36 cellular contexts compared by ENCODE assay signal in genomic region chr18:56903686-56904085, GRCh38.
"Had no signal": no experiment of that assay in that cellular context is flagged by ENCODE, and none has a peak within 500 bp of the region (broad histone marks: within the 10 kb centered on the region; RNA-seq: fewer than 3 reads in every experiment).

No MANE protein-coding gene starts in this region.

- FAIRE-seq: endothelial cell of umbilical vein, frontal cortex had no signal

- H3K36me3 ChIP-seq: adrenal gland, breast epithelium, cardiac muscle cell, colonic mucosa, esophagus squamous epithelium, heart left ventricle, WERI-Rb-1 had no signal

- H3K4me1 Mint-ChIP-seq: activated B cell treated with CpG ODN at 0.5 μM for 24 hours, brain had no signal

- H3K4me3 Mint-ChIP-seq: activated B cell treated with CpG ODN at 0.5 μM for 24 hours; activated CD8-positive, alpha-beta memory T cell treated with anti-CD3 and anti-CD28 coated beads, Interleukin-2, amount 10 ng/mL, durations not matched to agents 7 days and 5 days; activated CD8-positive, alpha-beta T cell treated with anti-CD3 and anti-CD28 coated beads, Interleukin-2, amount 10 ng/mL, durations not matched to agents 7 days and 5 days; activated naive CD4-positive, alpha-beta T cell treated with anti-CD3 and anti-CD28 coated beads for 36 hours; activated naive CD4-positive, alpha-beta T cell treated with anti-CD3 and anti-CD28 coated beads, Interleukin-2, amount 50 U/mL, for 24 hours; activated naive CD8-positive, alpha-beta T cell treated with anti-CD3 and anti-CD28 coated beads for 36 hours; activated naive CD8-positive, alpha-beta T cell treated with anti-CD3 and anti-CD28 coated beads, Interleukin-2, amount 50 U/mL, for 24 hours; activated T-helper 1 cell treated with anti-CD3 and anti-CD28 coated beads, Interleukin-12 subunit alpha, Interleukin-12 subunit beta, Interleukin-2, Interleukin-4 antibody, amounts not matched to agents 30 ng/mL and 10 ng/mL and 1 ng/mL, durations not matched to agents 14 hours and 24 hours and 36 hours; brain; T-helper 1 cell treated with Interleukin-12 subunit alpha and Interleukin-12 subunit beta and Interleukin-4 antibody, amounts not matched to agents 30 μg/mL and 1 μg/mL, for 36 hours had no signal

- H3K27ac ChIP-seq: adrenal gland, breast epithelium, cardiac muscle cell, esophagus squamous epithelium, heart left ventricle, WERI-Rb-1 had no signal

- H3K4me1 ChIP-seq: adrenal gland, breast epithelium, colonic mucosa, esophagus squamous epithelium had no signal

- H3K36me3 Mint-ChIP-seq: brain had no signal

- ATAC-seq: activated CD4-positive, CD25-positive, alpha-beta regulatory T cell treated with anti-CD3 and anti-CD28 coated beads, Interleukin-2, amount 50 U/mL, for 24 hours; activated CD8-positive, alpha-beta memory T cell treated with anti-CD3 and anti-CD28 coated beads, Interleukin-2, amount 10 ng/mL, durations not matched to agents 7 days and 5 days; activated CD8-positive, alpha-beta T cell treated with anti-CD3 and anti-CD28 coated beads, Interleukin-2, amount 10 ng/mL, durations not matched to agents 7 days and 5 days; activated naive CD8-positive, alpha-beta T cell treated with anti-CD3 and anti-CD28 coated beads, Interleukin-2, amount 50 U/mL, for 24 hours; heart left ventricle had no signal

- H3K27me3 Mint-ChIP-seq: activated B cell treated with CpG ODN at 0.5 μM for 24 hours; activated CD8-positive, alpha-beta memory T cell treated with anti-CD3 and anti-CD28 coated beads, Interleukin-2, amount 10 ng/mL, durations not matched to agents 7 days and 5 days; activated naive CD4-positive, alpha-beta T cell treated with anti-CD3 and anti-CD28 coated beads, Interleukin-2, amount 50 U/mL, for 24 hours; activated naive CD8-positive, alpha-beta T cell treated with anti-CD3 and anti-CD28 coated beads for 36 hours; activated naive CD8-positive, alpha-beta T cell treated with anti-CD3 and anti-CD28 coated beads, Interleukin-2, amount 50 U/mL, for 24 hours; brain had no signal

- H3K27ac Mint-ChIP-seq: activated B cell treated with CpG ODN at 0.5 μM for 24 hours; activated CD8-positive, alpha-beta memory T cell treated with anti-CD3 and anti-CD28 coated beads, Interleukin-2, amount 10 ng/mL, durations not matched to agents 7 days and 5 days; activated CD8-positive, alpha-beta T cell treated with anti-CD3 and anti-CD28 coated beads, Interleukin-2, amount 10 ng/mL, durations not matched to agents 7 days and 5 days; activated naive CD4-positive, alpha-beta T cell treated with anti-CD3 and anti-CD28 coated beads for 36 hours; activated naive CD4-positive, alpha-beta T cell treated with anti-CD3 and anti-CD28 coated beads, Interleukin-2, amount 50 U/mL, for 24 hours; activated naive CD8-positive, alpha-beta T cell treated with anti-CD3 and anti-CD28 coated beads for 36 hours; activated naive CD8-positive, alpha-beta T cell treated with anti-CD3 and anti-CD28 coated beads, Interleukin-2, amount 50 U/mL, for 24 hours; activated T-helper 1 cell treated with anti-CD3 and anti-CD28 coated beads, Interleukin-12 subunit alpha, Interleukin-12 subunit beta, Interleukin-2, Interleukin-4 antibody, amounts not matched to agents 30 ng/mL and 10 ng/mL and 1 ng/mL, durations not matched to agents 14 hours and 24 hours and 36 hours; activated T-helper 2 cell treated with anti-CD3 and anti-CD28 coated beads, Interferon-gamma antibody, Interleukin-2, Interleukin-4, amounts not matched to agents 10 μg/mL and 5 μg/mL and 100 μg/mL, durations not matched to agents 14 hours and 24 hours and 36 hours; brain; T-helper 1 cell treated with Interleukin-12 subunit alpha and Interleukin-12 subunit beta and Interleukin-4 antibody, amounts not matched to agents 30 μg/mL and 1 μg/mL, for 36 hours had no signal

- H3K4me3 ChIP-seq: adrenal gland, breast epithelium, cardiac muscle cell, colonic mucosa, esophagus squamous epithelium, heart left ventricle had no signal

- H3K27me3 ChIP-seq: adrenal gland, breast epithelium, cardiac muscle cell, colonic mucosa, esophagus squamous epithelium, heart left ventricle had no signal

- H3K9me3 ChIP-seq: breast epithelium, colonic mucosa, esophagus squamous epithelium, heart left ventricle had no signal

- DNase-seq: activated B cell treated with CpG ODN at 0.5 μM for 24 hours; activated CD4-positive, alpha-beta T cell treated with anti-CD3 and anti-CD28 coated beads for 48 hours; activated CD4-positive, alpha-beta T cell treated with anti-CD3 and anti-CD28 coated beads, Interleukin-2, amount 50 U/mL, for 1 hour; activated CD4-positive, alpha-beta T cell treated with anti-CD3 and anti-CD28 coated beads, Interleukin-2, amount 50 U/mL, for 48 hours; activated CD8-positive, alpha-beta memory T cell treated with anti-CD3 and anti-CD28 coated beads, Interleukin-2, amount 10 ng/mL, durations not matched to agents 7 days and 5 days; activated CD8-positive, alpha-beta memory T cell treated with anti-CD3 and anti-CD28 coated beads, Interleukin-2, amount 50 U/mL, for 4 hours; activated CD8-positive, alpha-beta T cell treated with anti-CD3 and anti-CD28 coated beads, Interleukin-2, amount 10 ng/mL, durations not matched to agents 7 days and 5 days; activated effector memory CD4-positive, alpha-beta T cell treated with anti-CD3 and anti-CD28 coated beads, Interleukin-2, amount 50 U/mL, for 16 hours; activated naive CD4-positive, alpha-beta T cell treated with anti-CD3 and anti-CD28 coated beads for 36 hours; activated naive CD8-positive, alpha-beta T cell treated with anti-CD3 and anti-CD28 coated beads for 36 hours; activated naive CD8-positive, alpha-beta T cell treated with anti-CD3 and anti-CD28 coated beads, Interleukin-2, amount 50 U/mL, for 24 hours; activated T-cell treated with anti-CD3 and anti-CD28 coated beads, Interleukin-2, amount 50 U/mL, for 1 hour; activated T-cell treated with anti-CD3 and anti-CD28 coated beads, Interleukin-2, amount 50 U/mL, for 48 hours; adrenal gland; amygdala; aorta; central memory CD4-positive, alpha-beta T cell; cerebellar nuclear complex; colonic mucosa; effector CD8-positive, alpha-beta T cell; esophagus squamous epithelium; foreskin fibroblast; glutamatergic neuron; heart left ventricle; T-helper 9 cell; WERI-Rb-1 had no signal

- H3K9me3 Mint-ChIP-seq: activated B cell treated with CpG ODN at 0.5 μM for 24 hours; activated naive CD4-positive, alpha-beta T cell treated with anti-CD3 and anti-CD28 coated beads for 36 hours; activated naive CD4-positive, alpha-beta T cell treated with anti-CD3 and anti-CD28 coated beads, Interleukin-2, amount 50 U/mL, for 24 hours; activated naive CD8-positive, alpha-beta T cell treated with anti-CD3 and anti-CD28 coated beads for 36 hours; activated naive CD8-positive, alpha-beta T cell treated with anti-CD3 and anti-CD28 coated beads, Interleukin-2, amount 50 U/mL, for 24 hours; activated T-helper 1 cell treated with anti-CD3 and anti-CD28 coated beads, Interleukin-12 subunit alpha, Interleukin-12 subunit beta, Interleukin-2, Interleukin-4 antibody, amounts not matched to agents 30 ng/mL and 10 ng/mL and 1 ng/mL, durations not matched to agents 14 hours and 24 hours and 36 hours; activated T-helper 2 cell treated with anti-CD3 and anti-CD28 coated beads, Interferon-gamma antibody, Interleukin-2, Interleukin-4, amounts not matched to agents 10 μg/mL and 5 μg/mL and 100 μg/mL, durations not matched to agents 14 hours and 24 hours and 36 hours; brain; T-helper 1 cell treated with Interleukin-12 subunit alpha and Interleukin-12 subunit beta and Interleukin-4 antibody, amounts not matched to agents 30 μg/mL and 1 μg/mL, for 36 hours had no signal
